8 cellular contexts compared by ENCODE assay signal in genomic region chr1:16217061-16217785, GRCh38. TPM values are rescaled to one million over a fixed set of nuclear protein-coding genes. Genes with fewer than 3 reads are reported as not detected.
DNase-seq lines count a peak whose midpoint lies in the region; ATAC-seq, FAIRE-seq and TF ChIP-seq lines count a peak whose summit lies in the region.

No MANE protein-coding gene starts in this region.

- H3K9ac ChIP-seq in HepG2 (ENCODE audit: insufficient read depth, low read depth, low read length): peak overlapping the region; percentile 41

- TF ChIP-seq EP300 in HepG2 (IDR thresholded peaks at IDR 0.05; ENCODE audit: low read depth in 2 of 2, low read length in 2 of 2): no peak
- no peak for TF ChIP-seq EP300 in HepG2 (CRISPR knock-in tag; IDR thresholded peaks at IDR 0.05; ENCODE audit: borderline replicate concordance)

- peak; percentile 77 for FAIRE-seq in HepG2 (lab: Jason Lieb, UNC)

- TF ChIP-seq POLR2A in HepG2 (IDR thresholded peaks at IDR 0.05; ENCODE audit: insufficient read depth in 1 of 2, low read depth in 2 of 2, low read length in 2 of 2): no peak

- no peak overlapping the region for H3K27ac ChIP-seq in HepG2 (ENCODE audit: extremely low read length, insufficient read depth, low read length)

- 0 out of 5 replicates have a peak, but pooled peaks cover 0 to 4% of the 10 kb centered on the region in 2 experiments for H3K27me3 ChIP-seq in HepG2 (ENCODE audit: control insufficient read depth in 1 of 2, insufficient read depth in 2 of 2, low read length in 2 of 2)

- H3K4me3 ChIP-seq in HepG2 (replicated peaks in 1 of 3; ENCODE audit: insufficient read depth in 1 of 3, low read depth in 2 of 3, low read length in 3 of 3): peak overlapping the region; percentile 53 to 78 (median 56)

- ATAC-seq in GM19035 (IDR thresholded peaks at IDR 0.05; ENCODE audit: unreplicated experiment): peak; percentile 92
- peak; percentile 90 for ATAC-seq in HG03342 (IDR thresholded peaks at IDR 0.05; ENCODE audit: unreplicated experiment)
- ATAC-seq in HepG2: peak; percentile 96

- TF ChIP-seq CTCF in AG09319 (IDR thresholded peaks at IDR 0.05; ENCODE audit: low read depth, low read length): no peak
- TF ChIP-seq CTCF in HepG2 (CRISPR knock-in tag; IDR thresholded peaks at IDR 0.05): no peak

- H3K79me2 ChIP-seq in HepG2 (ENCODE audit: insufficient read depth, low read length): no peaks in the 10 kb centered on the region

- peak overlapping the region; percentile 83 for H3K27ac Mint-ChIP-seq in dendritic cell treated with granulocyte-macrophage colony-stimulating factor and Interleukin-4, amounts not matched to agents 40 ng/mL and 50 ng/mL, for 4 days

- H3K9me3 ChIP-seq in HepG2 (ENCODE audit: low read length): no peaks in the 10 kb centered on the region

- intact Hi-C loops in dendritic cell treated with granulocyte-macrophage colony-stimulating factor and Interleukin-4, amounts not matched to agents 40 ng/mL and 50 ng/mL, for 4 days (cut with micrococcal nuclease): loop anchor here (1.0 kb wide), 2 partner anchors 11 to 20 kb away; partner anchors contain the start of gene CPLANE2
- intact Hi-C loops in HepG2 (cut with micrococcal nuclease; ENCODE audit: unreplicated experiment): no loop called here

- no peaks in the 10 kb centered on the region for H3K9me3 Mint-ChIP-seq in dendritic cell treated with granulocyte-macrophage colony-stimulating factor and Interleukin-4, amounts not matched to agents 40 ng/mL and 50 ng/mL, for 4 days

- POLR2A ChIA-PET in HepG2 (lab: Yijun Ruan, JAX): interaction anchor here (0.6 to 1.8 kb wide), 4 partner anchors 11 to 63 kb away, joined by 3 to 19 read pairs (median 4); partner anchors contain the start of gene CPLANE2

- peaks cover 32% of the 10 kb centered on the region for H3K4me1 Mint-ChIP-seq in dendritic cell treated with granulocyte-macrophage colony-stimulating factor and Interleukin-4, amounts not matched to agents 40 ng/mL and 50 ng/mL, for 4 days (ENCODE audit: low read depth)

- H3K4me2 ChIP-seq in HepG2 (ENCODE audit: low read depth, low read length): peak overlapping the region; percentile 94

- BruUV-seq in HepG2 (replicated peaks; lab: Mats Ljungman, UMichigan): no TSS peak

- H2AFZ ChIP-seq in HepG2 (ENCODE audit: low read length): no peak overlapping the region

- no peak for TF ChIP-seq RAD21 in HepG2 (CRISPR knock-in tag; IDR thresholded peaks at IDR 0.05)

- 9% methylated on average over 30 of the region's 46 CpGs for WGBS in HepG2 (ENCODE audit: low lambda C conversion rate)

- H3K36me3 Mint-ChIP-seq in dendritic cell treated with granulocyte-macrophage colony-stimulating factor and Interleukin-4, amounts not matched to agents 40 ng/mL and 50 ng/mL, for 4 days (ENCODE audit: low read depth): no peaks in the 10 kb centered on the region

- H4K20me1 ChIP-seq in HepG2 (ENCODE audit: insufficient read depth, low read length): no peaks in the 10 kb centered on the region

- H3K36me3 ChIP-seq in HepG2 (replicated peaks in 1 of 2; ENCODE audit: control insufficient read depth in 1 of 2, insufficient read depth in 2 of 2, low read length in 2 of 2): no peaks in the 10 kb centered on the region

- H3K4me1 ChIP-seq in HepG2 (ENCODE audit: insufficient read depth, low read length): peaks cover 30% of the 10 kb centered on the region

- H3K27me3 Mint-ChIP-seq in dendritic cell treated with granulocyte-macrophage colony-stimulating factor and Interleukin-4, amounts not matched to agents 40 ng/mL and 50 ng/mL, for 4 days: peaks cover 27% of the 10 kb centered on the region

- peak; percentile 95 for DNase-seq in AG09319 (ENCODE audit: extremely low read depth, low read depth)
- DNase-seq in NCI-H524 treated with DMSO at 0.1 percent for 48 hours (lab: John Stamatoyannopoulos, UW): peak; percentile 58
- peak; percentile 94 for DNase-seq in activated CD4-positive, alpha-beta T cell treated with anti-CD3 and anti-CD28 coated beads, Interleukin-2, amount 50 U/mL, for 1 hour
- peak; percentile 88 for DNase-seq in HepG2 (ENCODE audit: low spot score)
- DNase-seq in stimulated activated CD4-positive, alpha-beta T cell treated with anti-CD3 and anti-CD28 coated beads, Interleukin-2, amount 100 ng/mL, for 24 hours: peak; percentile 93 to 97

- H3K4me3 Mint-ChIP-seq in dendritic cell treated with granulocyte-macrophage colony-stimulating factor and Interleukin-4, amounts not matched to agents 40 ng/mL and 50 ng/mL, for 4 days: peak overlapping the region; percentile 85

- CTCF ChIA-PET in HepG2 (lab: Yijun Ruan, JAX; ENCODE audit: low intra/inter-chr PET ratio, low total read pairs): no interaction called here

- in situ Hi-C loops in HepG2 (cut with HindIII; ENCODE audit: extremely low pct_ligation_motif_present, low pct_unique_long_range_greater_than_20kb): no loop called here

TF ChIP-seq in HepG2, 621 proteins besides CTCF, POLR2A, EP300 and RAD21 (continues in another document):
- TF ChIP-seq ZFP36L1 (CRISPR knock-in tag; IDR thresholded peaks at IDR 0.05) (no peak), HDAC6 (IDR thresholded peaks at IDR 0.05; ENCODE audit: low read depth, low read length) (no peak)

RNA-seq across cellular contexts. Expression of gene ARHGEF19, which starts 4.8 kb away (rescaled TPM):
- total RNA-seq in HepG2 (2016; rRNA removed; fragmentation: Illumina TruSeq; extraction: Trizol): 1.8 and 2.0 TPM in 2 replicates
- 0.53 and 1.0 TPM in 2 replicates for total RNA-seq in HepG2 (2016; cell fraction: cytosol; rRNA removed; fragmentation: Illumina TruSeq; extraction: Trizol; ENCODE audit: low read depth)
- 1.4 and 2.3 TPM in 2 replicates for total RNA-seq in HepG2 (2016; cell fraction: insoluble cytoplasmic fraction; rRNA removed; fragmentation: Illumina TruSeq; extraction: Trizol)
- total RNA-seq in HepG2 (2016; cell fraction: membrane; rRNA removed; fragmentation: Illumina TruSeq; extraction: Trizol): 1.3 and 1.5 TPM in 2 replicates
- total RNA-seq in HepG2 (2016; cell fraction: nucleus; rRNA removed; fragmentation: Illumina TruSeq; extraction: Trizol): 1.9 and 2.1 TPM in 2 replicates
- polyA plus RNA-seq in HepG2 (2011; rRNA removed): 1.7 and 2.2 TPM in 2 replicates
- 1.7 and 2.2 TPM in 2 replicates for polyA plus RNA-seq in HepG2 (2011; cell fraction: cytosol; rRNA removed)
- polyA plus RNA-seq in HepG2 (2011; cell fraction: nucleus; rRNA removed): 9.9 and 10.1 TPM in 2 replicates
- polyA plus RNA-seq in HepG2 (2012): 0.88 and 1.6 TPM in 2 replicates
- 0.47 and 1.2 TPM in 2 replicates for polyA plus RNA-seq in HepG2 (2016; cell fraction: cytosol; fragmentation: Illumina TruSeq; extraction: Trizol; ENCODE audit: low read depth)
- polyA plus RNA-seq in HepG2 (2016; cell fraction: insoluble cytoplasmic fraction; fragmentation: Illumina TruSeq; extraction: Trizol; ENCODE audit: low read depth): 1.7 and 2.2 TPM in 2 replicates
- polyA plus RNA-seq in HepG2 (2016; cell fraction: membrane; fragmentation: Illumina TruSeq; extraction: Trizol; ENCODE audit: low read depth): 0.94 and 1.7 TPM in 2 replicates
- polyA plus RNA-seq in HepG2 (2016; cell fraction: nucleus; fragmentation: Illumina TruSeq; extraction: Trizol; ENCODE audit: insufficient read depth, low read depth): 4.0 and 5.0 TPM in 2 replicates
- 1.3 and 7.5 TPM in 2 replicates for polyA minus RNA-seq in HepG2 (2011; rRNA and poly(A)+ RNA removed; ENCODE audit: low replicate concordance)
- polyA minus RNA-seq in HepG2 (2011; cell fraction: cytosol; rRNA and poly(A)+ RNA removed): 0.69 and 0.79 TPM in 2 replicates
- 1.4 and 2.1 TPM in 2 replicates for polyA minus RNA-seq in HepG2 (2011; cell fraction: nucleus; rRNA and poly(A)+ RNA removed)

RNA-seq across cellular contexts. Expression of gene CPLANE2, which starts 19.8 kb away (rescaled TPM):
- total RNA-seq in HepG2 (2016; rRNA removed; fragmentation: Illumina TruSeq; extraction: Trizol): 0.98 and 1.6 TPM in 2 replicates
- 0.62 and 0.71 TPM in 2 replicates for total RNA-seq in HepG2 (2016; cell fraction: cytosol; rRNA removed; fragmentation: Illumina TruSeq; extraction: Trizol; ENCODE audit: low read depth)
- 1.00 and 1.9 TPM in 2 replicates for total RNA-seq in HepG2 (2016; cell fraction: insoluble cytoplasmic fraction; rRNA removed; fragmentation: Illumina TruSeq; extraction: Trizol)
- 1.8 and 1.9 TPM in 2 replicates for total RNA-seq in HepG2 (2016; cell fraction: membrane; rRNA removed; fragmentation: Illumina TruSeq; extraction: Trizol)
- total RNA-seq in HepG2 (2016; cell fraction: nucleus; rRNA removed; fragmentation: Illumina TruSeq; extraction: Trizol): 0.99 and 1.3 TPM in 2 replicates
- polyA plus RNA-seq in HepG2 (2011; rRNA removed): 0.27 and 0.29 TPM in 2 replicates
- 0.12 and 0.42 TPM in 2 replicates for polyA plus RNA-seq in HepG2 (2011; cell fraction: cytosol; rRNA removed)
- 0.43 and 0.48 TPM in 2 replicates for polyA plus RNA-seq in HepG2 (2011; cell fraction: nucleus; rRNA removed)
- polyA plus RNA-seq in HepG2 (2012): 0.38 and 0.53 TPM in 2 replicates
- polyA plus RNA-seq in HepG2 (2016; cell fraction: cytosol; fragmentation: Illumina TruSeq; extraction: Trizol; ENCODE audit: low read depth): 0.38 and 0.65 TPM in 2 replicates
- 0.47 and 0.85 TPM in 2 replicates for polyA plus RNA-seq in HepG2 (2016; cell fraction: insoluble cytoplasmic fraction; fragmentation: Illumina TruSeq; extraction: Trizol; ENCODE audit: low read depth)
- polyA plus RNA-seq in HepG2 (2016; cell fraction: membrane; fragmentation: Illumina TruSeq; extraction: Trizol; ENCODE audit: low read depth): 0.76 and 1.2 TPM in 2 replicates
- polyA plus RNA-seq in HepG2 (2016; cell fraction: nucleus; fragmentation: Illumina TruSeq; extraction: Trizol; ENCODE audit: insufficient read depth, low read depth): 0.41 and 2.0 TPM in 2 replicates
- 4.2 and 10.4 TPM in 2 replicates for polyA minus RNA-seq in HepG2 (2011; rRNA and poly(A)+ RNA removed; ENCODE audit: low replicate concordance)
- 2.1 TPM in 1 of 2 replicates, not detected in the other for polyA minus RNA-seq in HepG2 (2011; cell fraction: cytosol; rRNA and poly(A)+ RNA removed)
- polyA minus RNA-seq in HepG2 (2011; cell fraction: nucleus; rRNA and poly(A)+ RNA removed): 0.39 and 1.1 TPM in 2 replicates
